Comparison of ENCODE assay signal across 31 cellular contexts in the genomic region with DNA sequence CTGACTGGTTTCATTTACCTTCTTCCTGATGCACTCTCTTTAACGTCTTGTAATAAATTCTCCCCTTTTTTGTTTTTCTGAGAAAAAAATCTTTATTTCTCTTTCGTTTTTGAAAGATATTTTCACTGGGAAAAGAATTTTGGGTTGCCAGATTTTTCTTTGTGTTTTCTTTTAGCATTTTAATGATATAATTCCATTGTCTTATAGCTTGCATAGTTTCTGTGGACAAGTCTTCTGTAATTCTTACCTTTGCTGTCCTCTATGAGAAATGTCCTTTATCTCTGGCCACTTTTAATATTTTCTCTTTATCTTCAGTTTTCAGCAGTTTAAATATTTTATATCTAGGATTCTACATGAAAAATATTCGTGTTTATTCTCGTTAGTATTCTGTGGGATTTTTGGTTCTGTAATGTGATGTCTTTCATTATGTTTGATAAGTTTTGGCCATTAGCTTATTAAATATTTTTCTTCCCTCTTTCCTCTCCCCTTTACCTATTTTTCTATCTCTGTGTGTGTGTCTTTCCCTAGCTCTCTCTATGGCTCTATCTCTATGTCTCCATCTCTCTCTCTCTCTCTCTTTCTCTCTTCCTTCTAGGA.
"Had no signal": no experiment of that assay in that cellular context is flagged by ENCODE, and none has a peak within 500 bp of the region (broad histone marks: within the 10 kb centered on the region; RNA-seq: fewer than 3 reads in every experiment).

No MANE protein-coding gene starts in this region.

- DNase-seq: activated CD4-positive, alpha-beta T cell treated with anti-CD3 and anti-CD28 coated beads, Interleukin-2, amount 10 ng/mL, durations not matched to agents 24 days and 14 days; activated CD4-positive, alpha-beta T cell treated with anti-CD3 and anti-CD28 coated beads, Interleukin-2, amount 50 U/mL, for 4 hours; activated CD8-positive, alpha-beta T cell treated with anti-CD3 and anti-CD28 coated beads, Interleukin-2, amount 10 ng/mL, durations not matched to agents 7 days and 5 days; activated gamma-delta T cell; activated naive CD4-positive, alpha-beta T cell treated with Interleukin-2 at 50 U/mL for 16 hours; activated naive CD8-positive, alpha-beta T cell treated with anti-CD3 and anti-CD28 coated beads, Interleukin-2, amount 10 ng/mL, durations not matched to agents 7 days and 5 days; activated T-cell treated with anti-CD3 and anti-CD28 coated beads, Interleukin-2, amount 50 U/mL, for 24 hours; amygdala; body of pancreas; Kasumi-1; NCI-H1105; NCI-H1436 treated with DMSO at 0.1 percent for 48 hours; NCI-H1694 treated with DMSO at 0.1 percent for 48 hours; NCI-H2029; NCI-H345; NCI-H524 treated with DMSO at 0.1 percent for 48 hours; NCI-H748 treated with DMSO at 0.1 percent for 48 hours; NK-92 treated with Interleukin-12 subunit alpha and Interleukin-12 subunit beta, amount 100 ng/mL, for 24 hours; PC-9; SIG-M5; T-helper 1 cell; T-helper 2 cell; T-helper 9 cell; WERI-Rb-1 had no signal

- H3K27me3 ChIP-seq: ascending aorta, body of pancreas, breast epithelium had no signal

- H3K36me3 ChIP-seq: ascending aorta, breast epithelium, WERI-Rb-1 had no signal

- H3K27ac ChIP-seq: ascending aorta, body of pancreas, breast epithelium, coronary artery, PC-9, RWPE1, WERI-Rb-1 had no signal

- H2AFZ ChIP-seq: PC-9 had no signal

- H3K4me2 ChIP-seq: PC-9 had no signal

- FAIRE-seq: RCC 7860 had no signal

- H3K4me3 ChIP-seq: ascending aorta, body of pancreas, breast epithelium, coronary artery, PC-9 had no signal

- ATAC-seq: activated CD8-positive, alpha-beta T cell treated with anti-CD3 and anti-CD28 coated beads, Interleukin-2, amount 10 ng/mL, durations not matched to agents 7 days and 5 days; body of pancreas; Right ventricle myocardium inferior; SK-N-SH treated with all-trans-retinoic acid at 6 μM for 48 hours had no signal

- H3K4me1 ChIP-seq: ascending aorta, breast epithelium had no signal
